ENCODE assay signal across 27 cellular contexts in the genomic region with DNA sequence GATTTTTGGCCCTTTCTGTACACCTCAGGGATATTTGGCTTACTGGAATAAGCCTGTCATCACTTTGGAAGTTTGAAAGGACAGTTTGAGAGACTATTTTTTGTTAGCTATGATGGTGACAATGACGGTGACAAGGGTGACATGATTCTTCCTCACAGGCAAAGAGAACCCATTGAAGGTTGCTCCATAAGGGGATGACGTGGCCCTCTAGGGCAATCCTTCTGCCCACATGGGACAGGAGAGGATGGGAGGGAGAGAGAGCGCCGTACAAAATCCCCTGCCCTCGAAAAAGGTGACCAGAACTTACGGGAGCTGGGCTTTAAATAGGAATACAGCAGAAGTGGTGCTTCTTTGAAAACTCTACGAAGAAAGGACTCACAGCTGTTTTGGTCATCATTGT. TPM values are rescaled to one million over a fixed set of nuclear protein-coding genes. Genes with fewer than 3 reads are reported as not detected.
DNase-seq lines count a peak whose midpoint lies in the region; ATAC-seq and TF ChIP-seq lines count a peak whose summit lies in the region.
"Had no signal": no experiment of that assay in that cellular context is flagged by ENCODE, and none has a peak within 500 bp of the region (broad histone marks: within the 10 kb centered on the region; RNA-seq: fewer than 3 reads in every experiment).

No MANE protein-coding gene starts in this region.

- H3K4me2 ChIP-seq in BLaER1 treated with 17β-estradiol and CSF1 and Interleukin-3, amounts not matched to agents 10 nM and 100 nM, result peak overlapping the region; percentile 67 to 85 (median 78)

- peak overlapping the region in 4 of 11 experiments; percentile 11 to 42 (median 20); a peak in 4 of 22 replicates for H3K27ac ChIP-seq in BLaER1 treated with 17β-estradiol and CSF1 and Interleukin-3, amounts not matched to agents 10 nM and 100 nM
- no peak overlapping the region for H3K27ac ChIP-seq in CD8-positive, alpha-beta T cell (ENCODE audit: low read depth, low read length)
- peak overlapping the region; percentile 62 to 93 (median 81) for H3K27ac ChIP-seq in heart left ventricle
- H3K27ac ChIP-seq: lower lobe of right lung, thoracic aorta had no signal

- no peak overlapping the region for H3K4me3 Mint-ChIP-seq in CD8-positive, alpha-beta T cell
- H3K4me3 Mint-ChIP-seq: activated CD4-positive, alpha-beta memory T cell treated with anti-CD3 and anti-CD28 coated beads for 36 hours; activated T-cell treated with anti-CD3 and anti-CD28 coated beads, Interleukin-2, amount 50 U/mL, for 72 hours; B cell; H9; stimulated activated naive CD8-positive, alpha-beta T cell treated with anti-CD3 and anti-CD28 coated beads, Interleukin-15, Interleukin-2, amounts not matched to agents 100 ng/mL and 50 ng/mL, for 24 hours had no signal

- H3K4me1 ChIP-seq in BLaER1 treated with 17β-estradiol and CSF1 and Interleukin-3, amounts not matched to agents 10 nM and 100 nM, result peaks cover 74 to 100% (median 91%) of the 10 kb centered on the region in 10 experiments
- H3K4me1 ChIP-seq in CD8-positive, alpha-beta T cell (ENCODE audit: insufficient read depth, low read length), result peaks cover 21% of the 10 kb centered on the region
- H3K4me1 ChIP-seq in heart left ventricle, result peaks cover 0 to 82% (median 30%) of the 10 kb centered on the region in 12 donors

- CTCF ChIA-PET in CD8-positive, alpha-beta T cell (lab: Charles Lee), result interaction anchor here (1.0 to 2.7 kb wide), 2 partner anchors 16 to 146 kb away, joined by 3 to 14 read pairs; no protein-coding TSS in a partner anchor

- 42 to 53% (median 47%) methylated on average over 7 of the region's 7 CpGs for WGBS in heart left ventricle, 4 donors

- intact Hi-C loops in CD8-positive, alpha-beta T cell (cut with DNase I, micrococcal nuclease), result no loop called here
- intact Hi-C loops in heart left ventricle (cut with DNase I) (loop anchor here in 3 of 10 donors (10.0 kb wide), 2 partner anchors 86 to 106 kb away; no protein-coding TSS in a partner anchor), posterior vena cava (cut with DNase I) (no loop called here)

- in situ Hi-C loops in GM13976 (cut with MboI; ENCODE audit: low sequenced_read_pairs, unreplicated experiment), result no loop called here

- peak overlapping the region; percentile 8 for H3K27ac Mint-ChIP-seq in CD8-positive, alpha-beta T cell
- H3K27ac Mint-ChIP-seq: activated CD4-positive, alpha-beta memory T cell treated with anti-CD3 and anti-CD28 coated beads for 36 hours; activated T-cell treated with anti-CD3 and anti-CD28 coated beads, Interleukin-2, amount 50 U/mL, for 72 hours; B cell; H9; naive B cell; stimulated activated naive CD8-positive, alpha-beta T cell treated with anti-CD3 and anti-CD28 coated beads, Interleukin-15, Interleukin-2, amounts not matched to agents 100 ng/mL and 50 ng/mL, for 24 hours had no signal

- no peak overlapping the region for H3K4me3 ChIP-seq in BLaER1 treated with 17β-estradiol and CSF1 and Interleukin-3, amounts not matched to agents 10 nM and 100 nM
- no peak overlapping the region for H3K4me3 ChIP-seq in CD8-positive, alpha-beta T cell (ENCODE audit: low read depth, low read length)
- H3K4me3 ChIP-seq in heart left ventricle, result no peak overlapping the region
- H3K4me3 ChIP-seq: lower lobe of right lung had no signal

- H3K36me3 ChIP-seq in BLaER1 treated with 17β-estradiol and CSF1 and Interleukin-3, amounts not matched to agents 10 nM and 100 nM, result peaks cover 26 to 72% (median 33%) of the 10 kb centered on the region in 11 experiments
- peaks cover 4% of the 10 kb centered on the region for H3K36me3 ChIP-seq in CD8-positive, alpha-beta T cell (ENCODE audit: insufficient read depth, low read length)
- peaks cover 0 to 22% (median 0%) of the 10 kb centered on the region in 9 donors for H3K36me3 ChIP-seq in heart left ventricle
- H3K36me3 ChIP-seq: lower lobe of right lung, thoracic aorta had no signal

- peaks cover 29 to 84% (median 64%) of the 10 kb centered on the region in 11 experiments; a peak in 21 of 22 replicates for H4K20me1 ChIP-seq in BLaER1 treated with 17β-estradiol and CSF1 and Interleukin-3, amounts not matched to agents 10 nM and 100 nM

- H3K9me3 ChIP-seq in BLaER1 treated with 17β-estradiol and CSF1 and Interleukin-3, amounts not matched to agents 10 nM and 100 nM (replicated peaks in 1 of 11), result no peaks in the 10 kb centered on the region
- no peaks in the 10 kb centered on the region for H3K9me3 ChIP-seq in CD8-positive, alpha-beta T cell (ENCODE audit: low read length)
- H3K9me3 ChIP-seq in heart left ventricle, result no peaks in the 10 kb centered on the region
- H3K9me3 ChIP-seq: lower lobe of right lung, thoracic aorta had no signal

- no peaks in the 10 kb centered on the region for H3K9me3 Mint-ChIP-seq in CD8-positive, alpha-beta T cell
- H3K9me3 Mint-ChIP-seq: activated CD4-positive, alpha-beta memory T cell treated with anti-CD3 and anti-CD28 coated beads for 36 hours; activated T-cell treated with anti-CD3 and anti-CD28 coated beads, Interleukin-2, amount 50 U/mL, for 72 hours; H9; naive B cell; stimulated activated naive CD8-positive, alpha-beta T cell treated with anti-CD3 and anti-CD28 coated beads, Interleukin-15, Interleukin-2, amounts not matched to agents 100 ng/mL and 50 ng/mL, for 24 hours had no signal

- H3K27me3 ChIP-seq in BLaER1 treated with 17β-estradiol and CSF1 and Interleukin-3, amounts not matched to agents 10 nM and 100 nM, result no peaks in the 10 kb centered on the region
- no peaks in the 10 kb centered on the region for H3K27me3 ChIP-seq in CD8-positive, alpha-beta T cell (ENCODE audit: insufficient read depth, low read length)
- H3K27me3 ChIP-seq in heart left ventricle, result no peaks in the 10 kb centered on the region

- no peak for TF ChIP-seq CTCF in CD8-positive, alpha-beta T cell (IDR thresholded peaks at IDR 0.05)
- TF ChIP-seq CTCF in heart left ventricle (IDR thresholded peaks at IDR 0.05), result no peak
- no peak for TF ChIP-seq CTCF in GM13976 (IDR thresholded peaks at IDR 0.05; ENCODE audit: borderline replicate concordance, control extremely low read depth, extremely low read depth, insufficient read depth, missing control alignments)

- TF ChIP-seq POLR2A in heart left ventricle (IDR thresholded peaks at IDR 0.05), result no peak

- peaks cover 41% of the 10 kb centered on the region for H3K36me3 Mint-ChIP-seq in CD8-positive, alpha-beta T cell
- H3K36me3 Mint-ChIP-seq: naive B cell had no signal

- no peaks in the 10 kb centered on the region for H3K27me3 Mint-ChIP-seq in CD8-positive, alpha-beta T cell (ENCODE audit: low read depth)
- H3K27me3 Mint-ChIP-seq: activated CD4-positive, alpha-beta memory T cell treated with anti-CD3 and anti-CD28 coated beads for 36 hours; stimulated activated naive CD8-positive, alpha-beta T cell treated with anti-CD3 and anti-CD28 coated beads, Interleukin-15, Interleukin-2, amounts not matched to agents 100 ng/mL and 50 ng/mL, for 24 hours had no signal

- H3K4me1 Mint-ChIP-seq in CD8-positive, alpha-beta T cell (ENCODE audit: low read depth), result peaks cover 42% of the 10 kb centered on the region
- H3K4me1 Mint-ChIP-seq: B cell had no signal

- POLR2A ChIA-PET in CD8-positive, alpha-beta T cell (lab: Charles Lee), result no interaction called here

- H3K9ac ChIP-seq in BLaER1 treated with 17β-estradiol and CSF1 and Interleukin-3, amounts not matched to agents 10 nM and 100 nM, result peak overlapping the region in 2 of 11 experiments; percentile 37; a peak in 1 of 22 replicates

- DNase-seq in CD8-positive, alpha-beta T cell, result no peak
- DNase-seq in heart left ventricle (no peak), posterior vena cava (ENCODE audit: low spot score) (peak; percentile 44), HCEC 1CT (no peak), NOMO-1 (lab: John Stamatoyannopoulos, UW; ENCODE audit: unreplicated experiment in 2 of 2) (no peak), GM13976 (ENCODE audit: low spot score) (no peak)
- DNase-seq: ACHN; activated CD4-positive, alpha-beta memory T cell treated with anti-CD3 and anti-CD28 coated beads for 36 hours; activated T-cell treated with anti-CD3 and anti-CD28 coated beads, Interleukin-2, amount 50 U/mL, for 72 hours; cerebellar nuclear complex; foreskin melanocyte; H9; lower lobe of right lung; midbrain; naive B cell; occipital lobe; OCI-M1; stimulated activated CD4-positive, alpha-beta T cell treated with anti-CD3 and anti-CD28 coated beads, Interleukin-2, amount 100 ng/mL, for 24 hours; T-helper 2 cell had no signal

- no peak for ATAC-seq in CD8-positive, alpha-beta T cell
- ATAC-seq in heart left ventricle, result peak in 3 of 4 donors; percentile 18 to 37 (median 29)
- ATAC-seq: activated CD4-positive, CD25-positive, alpha-beta regulatory T cell treated with anti-CD3 and anti-CD28 coated beads, Interleukin-2, amount 50 U/mL, for 24 hours; activated T-cell treated with anti-CD3 and anti-CD28 coated beads, Interleukin-2, amount 50 U/mL, for 72 hours; lower lobe of right lung; SK-N-SH treated with all-trans-retinoic acid at 6 μM for 48 hours had no signal

RNA-seq across cellular contexts. Expression of a gene that starts 22.6 kb away (rescaled TPM):
- 1 to 10 TPM; 1.4 to 1.6 TPM for total RNA-seq in CD8-positive, alpha-beta T cell
- total RNA-seq in heart left ventricle (10 to 100 TPM; 26.0 to 66.0 (median 37.7) TPM), posterior vena cava (1 to 10 TPM; 6.9 to 8.2 TPM)
- 10 to 100 TPM; 27.8 to 34.6 TPM for polyA plus RNA-seq in heart left ventricle
- total RNA-seq: B cell, G401, NCI-H460 had no signal
